In the genomic region with DNA sequence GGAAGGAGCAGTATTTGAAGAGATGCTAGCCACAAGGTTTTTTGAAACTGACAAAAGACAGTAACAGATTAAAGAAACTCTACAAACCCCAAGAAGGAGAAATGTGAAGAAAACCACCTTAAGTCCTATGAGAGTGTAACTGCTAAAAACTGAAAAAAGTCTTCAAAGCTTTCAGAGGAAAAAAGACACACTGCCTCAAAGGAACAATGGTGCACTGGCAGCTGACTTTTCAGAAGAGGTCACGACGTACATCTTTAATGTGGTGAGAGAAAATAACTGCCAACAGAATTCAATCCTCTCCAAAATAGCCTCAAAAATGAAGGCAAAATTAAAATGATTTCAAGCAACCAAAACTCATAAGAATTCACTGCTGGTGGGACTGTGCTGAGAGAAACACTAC, we compare ENCODE assay signal across 23 cellular contexts.
A peak's percentile ranks its signal among the peaks of the same experiment; 100 is the strongest.
DNase-seq lines count a peak whose midpoint lies in the region; ATAC-seq and TF ChIP-seq lines count a peak whose summit lies in the region.
"Had no signal": no experiment of that assay in that cellular context is flagged by ENCODE, and none has a peak within 500 bp of the region (broad histone marks: within the 10 kb centered on the region; RNA-seq: fewer than 3 reads in every experiment).

No MANE protein-coding gene starts in this region.

- H3K9me3 ChIP-seq in KOPT-K1 (ENCODE audit: insufficient read depth, low read length, poor library complexity, severe bottlenecking): peaks cover 5% of the 10 kb centered on the region
- H3K9me3 ChIP-seq in CD4-positive, alpha-beta T cell (ENCODE audit: control insufficient read depth, low read length): no peaks in the 10 kb centered on the region
- H3K9me3 ChIP-seq: HAP-1, SJCRH30 had no signal

- ATAC-seq in activated naive CD8-positive, alpha-beta T cell treated with anti-CD3 and anti-CD28 coated beads, Interleukin-2, amount 50 U/mL, for 24 hours: no peak
- ATAC-seq in CD4-positive, alpha-beta T cell (ENCODE audit: poor library complexity): no peak
- no peak for ATAC-seq in HG02798 (IDR thresholded peaks at IDR 0.05; ENCODE audit: poor library complexity, unreplicated experiment)
- ATAC-seq in HG03457 (IDR thresholded peaks at IDR 0.05; ENCODE audit: unreplicated experiment): no peak
- ATAC-seq: PC-3, Right ventricle myocardium inferior, SK-N-SH treated with all-trans-retinoic acid at 6 μM for 48 hours had no signal

- no peak for DNase-seq in activated naive CD8-positive, alpha-beta T cell treated with anti-CD3 and anti-CD28 coated beads for 36 hours
- no peak for DNase-seq in activated naive CD8-positive, alpha-beta T cell treated with anti-CD3 and anti-CD28 coated beads, Interleukin-2, amount 50 U/mL, for 24 hours
- DNase-seq in activated T-helper 1 cell treated with anti-CD3 and anti-CD28 coated beads, Interleukin-12 subunit alpha, Interleukin-12 subunit beta, Interleukin-2, Interleukin-4 antibody, amounts not matched to agents 30 ng/mL and 10 ng/mL and 1 ng/mL, durations not matched to agents 14 hours and 24 hours and 36 hours (ENCODE audit: low spot score): no peak
- DNase-seq in CD4-positive, alpha-beta T cell: no peak
- DNase-seq: DMS153, GOT3, HFFc6, KG1, NCI-H1105, NCI-H1436 treated with DMSO at 0.1 percent for 48 hours, NCI-H187 treated with DMSO at 0.1 percent for 48 hours, NCI-H2107, NCI-H524, NCI-H748 treated with DMSO at 0.1 percent for 48 hours, PC-3, SJCRH30 had no signal

- CTCF ChIA-PET in CD4-positive, alpha-beta T cell (lab: Charles Lee): no interaction called here

- H3K27me3 Mint-ChIP-seq in activated naive CD8-positive, alpha-beta T cell treated with anti-CD3 and anti-CD28 coated beads for 36 hours: peaks cover 6% of the 10 kb centered on the region
- H3K27me3 Mint-ChIP-seq in activated naive CD8-positive, alpha-beta T cell treated with anti-CD3 and anti-CD28 coated beads, Interleukin-2, amount 50 U/mL, for 24 hours: peaks cover 6% of the 10 kb centered on the region
- H3K27me3 Mint-ChIP-seq in activated T-helper 1 cell treated with anti-CD3 and anti-CD28 coated beads, Interleukin-12 subunit alpha, Interleukin-12 subunit beta, Interleukin-2, Interleukin-4 antibody, amounts not matched to agents 30 ng/mL and 10 ng/mL and 1 ng/mL, durations not matched to agents 14 hours and 24 hours and 36 hours (ENCODE audit: insufficient read depth): no peaks in the 10 kb centered on the region
- H3K27me3 Mint-ChIP-seq in CD4-positive, alpha-beta T cell: no peaks in the 10 kb centered on the region
- H3K27me3 Mint-ChIP-seq: B cell had no signal

- POLR2A ChIA-PET in CD4-positive, alpha-beta T cell (lab: Charles Lee): no interaction called here

- H3K27ac Mint-ChIP-seq in activated naive CD8-positive, alpha-beta T cell treated with anti-CD3 and anti-CD28 coated beads for 36 hours: peak overlapping the region; percentile 6
- no peak overlapping the region for H3K27ac Mint-ChIP-seq in activated naive CD8-positive, alpha-beta T cell treated with anti-CD3 and anti-CD28 coated beads, Interleukin-2, amount 50 U/mL, for 24 hours
- H3K27ac Mint-ChIP-seq in activated T-helper 1 cell treated with anti-CD3 and anti-CD28 coated beads, Interleukin-12 subunit alpha, Interleukin-12 subunit beta, Interleukin-2, Interleukin-4 antibody, amounts not matched to agents 30 ng/mL and 10 ng/mL and 1 ng/mL, durations not matched to agents 14 hours and 24 hours and 36 hours: peak overlapping the region; percentile 46
- no peak overlapping the region for H3K27ac Mint-ChIP-seq in CD4-positive, alpha-beta T cell
- H3K27ac Mint-ChIP-seq: B cell, HFFc6 had no signal

- H3K36me3 ChIP-seq in KOPT-K1 (ENCODE audit: insufficient read depth, low read length): peaks cover 15% of the 10 kb centered on the region
- H3K36me3 ChIP-seq: HAP-1, SJCRH30 had no signal

- H3K9me3 Mint-ChIP-seq in activated naive CD8-positive, alpha-beta T cell treated with anti-CD3 and anti-CD28 coated beads for 36 hours: peaks cover 9% of the 10 kb centered on the region
- H3K9me3 Mint-ChIP-seq in activated naive CD8-positive, alpha-beta T cell treated with anti-CD3 and anti-CD28 coated beads, Interleukin-2, amount 50 U/mL, for 24 hours: peaks cover 6% of the 10 kb centered on the region
- no peaks in the 10 kb centered on the region for H3K9me3 Mint-ChIP-seq in activated T-helper 1 cell treated with anti-CD3 and anti-CD28 coated beads, Interleukin-12 subunit alpha, Interleukin-12 subunit beta, Interleukin-2, Interleukin-4 antibody, amounts not matched to agents 30 ng/mL and 10 ng/mL and 1 ng/mL, durations not matched to agents 14 hours and 24 hours and 36 hours
- peaks cover 3% of the 10 kb centered on the region for H3K9me3 Mint-ChIP-seq in CD4-positive, alpha-beta T cell

- peaks cover 17% of the 10 kb centered on the region for H3K4me1 Mint-ChIP-seq in activated naive CD8-positive, alpha-beta T cell treated with anti-CD3 and anti-CD28 coated beads for 36 hours
- peaks cover 11% of the 10 kb centered on the region for H3K4me1 Mint-ChIP-seq in activated naive CD8-positive, alpha-beta T cell treated with anti-CD3 and anti-CD28 coated beads, Interleukin-2, amount 50 U/mL, for 24 hours
- peaks cover 21% of the 10 kb centered on the region for H3K4me1 Mint-ChIP-seq in activated T-helper 1 cell treated with anti-CD3 and anti-CD28 coated beads, Interleukin-12 subunit alpha, Interleukin-12 subunit beta, Interleukin-2, Interleukin-4 antibody, amounts not matched to agents 30 ng/mL and 10 ng/mL and 1 ng/mL, durations not matched to agents 14 hours and 24 hours and 36 hours (ENCODE audit: low read depth)
- peaks cover 9% of the 10 kb centered on the region for H3K4me1 Mint-ChIP-seq in CD4-positive, alpha-beta T cell (ENCODE audit: low read depth)
- H3K4me1 Mint-ChIP-seq: B cell had no signal

- intact Hi-C loops in activated T-helper 1 cell treated with anti-CD3 and anti-CD28 coated beads, Interleukin-12 subunit alpha, Interleukin-12 subunit beta, Interleukin-2, Interleukin-4 antibody, amounts not matched to agents 30 ng/mL and 10 ng/mL and 1 ng/mL, durations not matched to agents 14 hours and 24 hours and 36 hours (cut with micrococcal nuclease): loop anchor here (2.0 to 10.0 kb wide), 2 partner anchors 94 to 146 kb away; a partner anchor contains a TSS
- intact Hi-C loops in CD4-positive, alpha-beta T cell (cut with DNase I, micrococcal nuclease): no loop called here

- H3K27me3 ChIP-seq in CD4-positive, alpha-beta T cell (ENCODE audit: control insufficient read depth, insufficient read depth, low read length): no peaks in the 10 kb centered on the region
- H3K27me3 ChIP-seq: SJCRH30 had no signal

- peak overlapping the region; percentile 100 for H3K27ac ChIP-seq in KOPT-K1 (ENCODE audit: low read depth, low read length, poor library complexity, severe bottlenecking)
- no peak overlapping the region for H3K27ac ChIP-seq in CD4-positive, alpha-beta T cell (ENCODE audit: low read depth, low read length)
- H3K27ac ChIP-seq: SJCRH30 had no signal

- TF ChIP-seq CTCF in CD4-positive, alpha-beta T cell (IDR thresholded peaks at IDR 0.05): no peak

- H3K36me3 Mint-ChIP-seq in activated naive CD8-positive, alpha-beta T cell treated with anti-CD3 and anti-CD28 coated beads for 36 hours: no peaks in the 10 kb centered on the region
- H3K36me3 Mint-ChIP-seq in activated naive CD8-positive, alpha-beta T cell treated with anti-CD3 and anti-CD28 coated beads, Interleukin-2, amount 50 U/mL, for 24 hours (ENCODE audit: low read depth): no peaks in the 10 kb centered on the region
- H3K36me3 Mint-ChIP-seq in activated T-helper 1 cell treated with anti-CD3 and anti-CD28 coated beads, Interleukin-12 subunit alpha, Interleukin-12 subunit beta, Interleukin-2, Interleukin-4 antibody, amounts not matched to agents 30 ng/mL and 10 ng/mL and 1 ng/mL, durations not matched to agents 14 hours and 24 hours and 36 hours (ENCODE audit: low read depth): peaks cover 6% of the 10 kb centered on the region
- no peaks in the 10 kb centered on the region for H3K36me3 Mint-ChIP-seq in CD4-positive, alpha-beta T cell (ENCODE audit: low read depth)

- no peak overlapping the region for H3K4me3 Mint-ChIP-seq in activated naive CD8-positive, alpha-beta T cell treated with anti-CD3 and anti-CD28 coated beads for 36 hours
- no peak overlapping the region for H3K4me3 Mint-ChIP-seq in activated naive CD8-positive, alpha-beta T cell treated with anti-CD3 and anti-CD28 coated beads, Interleukin-2, amount 50 U/mL, for 24 hours
- peak overlapping the region; percentile 3 for H3K4me3 Mint-ChIP-seq in activated T-helper 1 cell treated with anti-CD3 and anti-CD28 coated beads, Interleukin-12 subunit alpha, Interleukin-12 subunit beta, Interleukin-2, Interleukin-4 antibody, amounts not matched to agents 30 ng/mL and 10 ng/mL and 1 ng/mL, durations not matched to agents 14 hours and 24 hours and 36 hours
- no peak overlapping the region for H3K4me3 Mint-ChIP-seq in CD4-positive, alpha-beta T cell
- H3K4me3 Mint-ChIP-seq: B cell, HFFc6 had no signal

Comparison
In these comparisons a context has a peak if more than half of its experiments do, and no peak if none do; other contexts are left out.
1. H3K27ac Mint-ChIP-seq: peak in activated naive CD8-positive, alpha-beta T cell treated with anti-CD3 and anti-CD28 coated beads for 36 hours (single experiment) and activated T-helper 1 cell treated with anti-CD3 and anti-CD28 coated beads, Interleukin-12 subunit alpha, Interleukin-12 subunit beta, Interleukin-2, Interleukin-4 antibody, amounts not matched to agents 30 ng/mL and 10 ng/mL and 1 ng/mL, durations not matched to agents 14 hours and 24 hours and 36 hours (single experiment); none in activated naive CD8-positive, alpha-beta T cell treated with anti-CD3 and anti-CD28 coated beads, Interleukin-2, amount 50 U/mL, for 24 hours (single experiment) and CD4-positive, alpha-beta T cell (single experiment).